Comparison of ENCODE assay signal across 2 cellular contexts in genomic region chr7:139673762-139674161, GRCh38.
TF ChIP-seq lines count a peak whose summit lies in the region.

No MANE protein-coding gene starts in this region.

TF ChIP-seq in HCT116, 20 proteins besides CTCF, POLR2A, EP300 and RAD21:
- TF ChIP-seq CBX3 (IDR thresholded peaks at IDR 0.05; ENCODE audit: low read depth) (no peak), SRF (IDR thresholded peaks at IDR 0.05; ENCODE audit: low read depth) (no peak), ELF1 (IDR thresholded peaks at IDR 0.05; ENCODE audit: borderline replicate concordance, low read depth) (no peak), ZNF274 (IDR thresholded peaks at IDR 0.05; ENCODE audit: low read depth, low read length) (no peak), SP1 (IDR thresholded peaks at IDR 0.05; ENCODE audit: low read depth) (no peak), EGR1 (IDR thresholded peaks at IDR 0.05; ENCODE audit: low read depth) (no peak), POLR2AphosphoS5 (IDR thresholded peaks at IDR 0.05; ENCODE audit: low read depth, low read length) (no peak), EZH2 (IDR thresholded peaks at IDR 0.05) (no peak), CEBPB (IDR thresholded peaks at IDR 0.05; ENCODE audit: low read depth) (no peak), EZH2phosphoT487 (IDR thresholded peaks at IDR 0.05; ENCODE audit: borderline replicate concordance) (no peak)
- TF ChIP-seq, protein P1, sequence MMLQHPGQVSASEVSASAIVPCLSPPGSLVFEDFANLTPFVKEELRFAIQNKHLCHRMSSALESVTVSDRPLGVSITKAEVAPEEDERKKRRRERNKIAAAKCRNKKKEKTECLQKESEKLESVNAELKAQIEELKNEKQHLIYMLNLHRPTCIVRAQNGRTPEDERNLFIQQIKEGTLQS (IDR thresholded peaks at IDR 0.05), result no peak
- TF ChIP-seq, protein P2, sequence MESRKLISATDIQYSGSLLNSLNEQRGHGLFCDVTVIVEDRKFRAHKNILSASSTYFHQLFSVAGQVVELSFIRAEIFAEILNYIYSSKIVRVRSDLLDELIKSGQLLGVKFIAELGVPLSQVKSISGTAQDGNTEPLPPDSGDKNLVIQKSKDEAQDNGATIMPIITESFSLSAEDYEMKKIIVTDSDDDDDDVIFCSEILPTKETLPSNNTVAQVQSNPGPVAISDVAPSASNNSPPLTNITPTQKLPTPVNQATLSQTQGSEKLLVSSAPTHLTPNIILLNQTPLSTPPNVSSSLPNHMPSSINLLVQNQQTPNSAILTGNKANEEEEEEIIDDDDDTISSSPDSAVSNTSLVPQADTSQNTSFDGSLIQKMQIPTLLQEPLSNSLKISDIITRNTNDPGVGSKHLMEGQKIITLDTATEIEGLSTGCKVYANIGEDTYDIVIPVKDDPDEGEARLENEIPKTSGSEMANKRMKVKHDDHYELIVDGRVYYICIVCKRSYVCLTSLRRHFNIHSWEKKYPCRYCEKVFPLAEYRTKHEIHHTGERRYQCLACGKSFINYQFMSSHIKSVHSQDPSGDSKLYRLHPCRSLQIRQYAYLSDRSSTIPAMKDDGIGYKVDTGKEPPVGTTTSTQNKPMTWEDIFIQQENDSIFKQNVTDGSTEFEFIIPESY (IDR thresholded peaks at IDR 0.05; ENCODE audit: extremely low read depth, insufficient replicate concordance, low read length), result no peak

TF ChIP-seq in GM12878, 131 proteins besides CTCF, POLR2A, EP300 and RAD21:
- TF ChIP-seq ATF7 (IDR thresholded peaks at IDR 0.05; ENCODE audit: low read depth) (no peak), LARP7 (IDR thresholded peaks at IDR 0.05) (no peak), RUNX3 (IDR thresholded peaks at IDR 0.05; ENCODE audit: low read length) (no peak), SMC3 (IDR thresholded peaks at IDR 0.05; ENCODE audit: borderline replicate concordance, low read length) (no peak), IRF4 (IDR thresholded peaks at IDR 0.05; ENCODE audit: low read depth, low read length) (no peak), EZH2 (IDR thresholded peaks at IDR 0.05; ENCODE audit: borderline replicate concordance, control insufficient read depth, low read depth, low read length) (no peak), FOXK2 (IDR thresholded peaks at IDR 0.05) (no peak), SMARCA5 (IDR thresholded peaks at IDR 0.05) (0 out of 2 replicates have a peak, but pooled peaks have one; percentile 10), NFXL1 (IDR thresholded peaks at IDR 0.05; ENCODE audit: borderline replicate concordance) (no peak), PAX8 (IDR thresholded peaks at IDR 0.05) (no peak)
- TF ChIP-seq, protein P3, sequence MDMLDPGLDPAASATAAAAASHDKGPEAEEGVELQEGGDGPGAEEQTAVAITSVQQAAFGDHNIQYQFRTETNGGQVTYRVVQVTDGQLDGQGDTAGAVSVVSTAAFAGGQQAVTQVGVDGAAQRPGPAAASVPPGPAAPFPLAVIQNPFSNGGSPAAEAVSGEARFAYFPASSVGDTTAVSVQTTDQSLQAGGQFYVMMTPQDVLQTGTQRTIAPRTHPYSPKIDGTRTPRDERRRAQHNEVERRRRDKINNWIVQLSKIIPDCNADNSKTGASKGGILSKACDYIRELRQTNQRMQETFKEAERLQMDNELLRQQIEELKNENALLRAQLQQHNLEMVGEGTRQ (IDR thresholded peaks at IDR 0.05; ENCODE audit: borderline replicate concordance, low read depth, low read length), result no peak
- TF ChIP-seq, protein P4, sequence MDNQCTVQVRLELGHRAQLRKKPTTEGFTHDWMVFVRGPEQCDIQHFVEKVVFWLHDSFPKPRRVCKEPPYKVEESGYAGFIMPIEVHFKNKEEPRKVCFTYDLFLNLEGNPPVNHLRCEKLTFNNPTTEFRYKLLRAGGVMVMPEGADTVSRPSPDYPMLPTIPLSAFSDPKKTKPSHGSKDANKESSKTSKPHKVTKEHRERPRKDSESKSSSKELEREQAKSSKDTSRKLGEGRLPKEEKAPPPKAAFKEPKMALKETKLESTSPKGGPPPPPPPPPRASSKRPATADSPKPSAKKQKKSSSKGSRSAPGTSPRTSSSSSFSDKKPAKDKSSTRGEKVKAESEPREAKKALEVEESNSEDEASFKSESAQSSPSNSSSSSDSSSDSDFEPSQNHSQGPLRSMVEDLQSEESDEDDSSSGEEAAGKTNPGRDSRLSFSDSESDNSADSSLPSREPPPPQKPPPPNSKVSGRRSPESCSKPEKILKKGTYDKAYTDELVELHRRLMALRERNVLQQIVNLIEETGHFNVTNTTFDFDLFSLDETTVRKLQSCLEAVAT (IDR thresholded peaks at IDR 0.05), result 0 out of 2 replicates have a peak, but pooled peaks have one; percentile 67
TF ChIP-seq in GM12878: peak in this region for 2.
